Comparison of ENCODE assay signal across 8 cellular contexts in the genomic region with DNA sequence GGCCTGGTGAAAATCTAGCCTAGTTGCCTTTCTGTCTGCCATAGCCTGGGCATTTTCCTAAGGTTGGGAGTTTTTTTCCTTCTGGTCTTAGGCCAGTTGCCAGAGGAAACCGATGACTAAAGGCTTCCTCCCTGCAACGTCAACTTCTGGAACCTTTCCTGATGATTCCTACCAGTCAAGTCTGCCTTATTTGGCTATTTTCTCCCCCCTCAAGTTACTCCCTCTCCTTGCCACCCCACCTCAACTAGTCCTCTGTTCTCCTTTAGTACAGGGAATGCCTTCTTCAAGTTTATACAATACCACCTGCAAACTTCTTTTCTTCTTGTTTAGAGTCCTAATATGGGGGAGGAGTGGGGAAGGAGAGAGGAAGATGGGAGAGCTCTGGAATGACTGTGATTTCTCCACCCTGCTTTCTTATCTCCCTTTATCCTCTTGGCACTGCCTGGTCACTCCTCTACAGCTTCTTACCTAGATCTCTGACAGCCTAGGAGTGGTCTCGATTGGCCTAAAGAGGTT. TPM values are rescaled to one million over a fixed set of nuclear protein-coding genes. Genes with fewer than 3 reads are reported as not detected.
A peak's percentile ranks its signal among the peaks of the same experiment; 100 is the strongest.
DNase-seq lines count a peak whose midpoint lies in the region; ATAC-seq and TF ChIP-seq lines count a peak whose summit lies in the region.

No MANE protein-coding gene starts in this region.

- intact Hi-C loops in activated B cell treated with CpG ODN at 0.5 μM for 24 hours (cut with micrococcal nuclease), result no loop called here

- H3K27me3 ChIP-seq in GM23248 (replicated peaks; ENCODE audit: insufficient read depth) (no peaks in the 10 kb centered on the region), skeletal muscle tissue (ENCODE audit: control insufficient read depth in 3 of 3, insufficient read depth in 3 of 3, low read length in 3 of 3) (no peaks in the 10 kb centered on the region)

- no peaks in the 10 kb centered on the region for H4K20me1 ChIP-seq in GM23248 (ENCODE audit: insufficient read depth)

- H3K9me3 ChIP-seq in GM23248 (ENCODE audit: low read depth) (no peaks in the 10 kb centered on the region), skeletal muscle tissue (ENCODE audit: control insufficient read depth in 3 of 3, low read length in 3 of 3) (no peaks in the 10 kb centered on the region)

- H3K27ac Mint-ChIP-seq in activated B cell treated with CpG ODN at 0.5 μM for 24 hours (peak overlapping the region; percentile 77), glutamatergic neuron (ENCODE audit: unreplicated experiment) (no peak overlapping the region)

- DNase-seq in GM23248 (peak; percentile 87), activated B cell treated with CpG ODN at 0.5 μM for 24 hours (no peak), foreskin melanocyte (peak; percentile 43), glutamatergic neuron (no peak), OCI-M2 (lab: John Stamatoyannopoulos, UW; ENCODE audit: unreplicated experiment) (no peak), NOMO-1 treated with DMSO at 0.1 percent for 48 hours (lab: John Stamatoyannopoulos, UW; ENCODE audit: unreplicated experiment) (no peak)

- H3K4me3 Mint-ChIP-seq in activated B cell treated with CpG ODN at 0.5 μM for 24 hours, result peak overlapping the region; percentile 15
- H3K4me3 Mint-ChIP-seq in glutamatergic neuron (ENCODE audit: unreplicated experiment), result no peak overlapping the region

- H3K4me1 ChIP-seq in GM23248 (ENCODE audit: insufficient read depth) (peaks cover 66% of the 10 kb centered on the region), skeletal muscle tissue (ENCODE audit: control insufficient read depth in 3 of 3, insufficient read depth in 3 of 3, low read length in 3 of 3) (peaks cover 41 to 71% (median 45%) of the 10 kb centered on the region in 3 donors)

- peak overlapping the region; percentile 69 for H3K4me2 ChIP-seq in GM23248 (ENCODE audit: unreplicated experiment)

- H3F3A ChIP-seq in GM23248 (ENCODE audit: insufficient read depth), result peaks cover 74% of the 10 kb centered on the region

- no peaks in the 10 kb centered on the region for H3K9me3 Mint-ChIP-seq in activated B cell treated with CpG ODN at 0.5 μM for 24 hours
- no peaks in the 10 kb centered on the region for H3K9me3 Mint-ChIP-seq in glutamatergic neuron (ENCODE audit: unreplicated experiment)

- H2AFZ ChIP-seq in GM23248, result no peak overlapping the region

- H3K36me3 ChIP-seq in GM23248 (ENCODE audit: low read depth), result 0 out of 2 replicates have a peak, but pooled peaks cover 4% of the 10 kb centered on the region
- no peaks in the 10 kb centered on the region for H3K36me3 ChIP-seq in skeletal muscle tissue (ENCODE audit: control insufficient read depth in 3 of 3, insufficient read depth in 3 of 3, low read length in 3 of 3)

- H3K4me1 Mint-ChIP-seq in activated B cell treated with CpG ODN at 0.5 μM for 24 hours (peaks cover 89% of the 10 kb centered on the region), glutamatergic neuron (ENCODE audit: low read depth, unreplicated experiment) (no peaks in the 10 kb centered on the region)

- in situ Hi-C loops in GM23248 (cut with MboI), result no loop called here

- H3K79me2 ChIP-seq in GM23248 (ENCODE audit: insufficient read depth), result peaks cover 100% of the 10 kb centered on the region

- H3K27me3 Mint-ChIP-seq in activated B cell treated with CpG ODN at 0.5 μM for 24 hours (no peaks in the 10 kb centered on the region), glutamatergic neuron (ENCODE audit: unreplicated experiment) (no peaks in the 10 kb centered on the region)

- POLR2A ChIA-PET in activated B cell treated with CpG ODN at 0.5 μM for 24 hours (lab: Charles Lee), result interaction anchor here (1.5 to 1.9 kb wide), 2 partner anchors 9 to 19 kb away, joined by 3 to 5 read pairs; no protein-coding TSS in a partner anchor

- no peaks in the 10 kb centered on the region for H3K9me2 ChIP-seq in GM23248 (ENCODE audit: insufficient read depth)

- CTCF ChIA-PET in activated B cell treated with CpG ODN at 0.5 μM for 24 hours (lab: Charles Lee), result no interaction called here

- H3K4me3 ChIP-seq in GM23248 (peak overlapping the region; percentile 53), skeletal muscle tissue (ENCODE audit: low read length in 3 of 3) (peak overlapping the region in 1 of 3 donors; percentile 40)

- peak overlapping the region; percentile 86 for H3K27ac ChIP-seq in GM23248
- H3K27ac ChIP-seq in skeletal muscle tissue (ENCODE audit: low read depth, low read length), result peak overlapping the region; percentile 75

- ATAC-seq in activated B cell treated with CpG ODN at 0.5 μM for 24 hours (ENCODE audit: low read depth), result no peak
- ATAC-seq in GM21381 (IDR thresholded peaks at IDR 0.05; ENCODE audit: unreplicated experiment), result no peak

- WGBS in GM23248 (ENCODE audit: low coverage in 1 of 2, low lambda C conversion rate in 2 of 2, missing lambda C conversion rate in 2 of 2), 2 experiments, result 11 to 22% methylated on average over 3 of the region's 3 CpGs

- TF ChIP-seq CTCF in activated B cell treated with CpG ODN at 0.5 μM for 24 hours (IDR thresholded peaks at IDR 0.05) (no peak), glutamatergic neuron (IDR thresholded peaks at IDR 0.05; ENCODE audit: partially characterized antibody, unreplicated experiment) (no peak)

- peaks cover 49% of the 10 kb centered on the region for H3K36me3 Mint-ChIP-seq in activated B cell treated with CpG ODN at 0.5 μM for 24 hours (ENCODE audit: low read depth)
- no peaks in the 10 kb centered on the region for H3K36me3 Mint-ChIP-seq in glutamatergic neuron (ENCODE audit: unreplicated experiment)

- H3K9ac ChIP-seq in GM23248, result peak overlapping the region; percentile 53
- peak overlapping the region in 1 of 3 donors; percentile 30 for H3K9ac ChIP-seq in skeletal muscle tissue (ENCODE audit: low read depth in 1 of 3, low read length in 3 of 3)

RNA-seq across cellular contexts. Expression of gene MSN, which starts 10.6 kb away (rescaled TPM):
- total RNA-seq in GM23248 (2014; rRNA removed; shearing (Covaris generic)), result 281 and 286 TPM in 2 replicates
- 268 and 285 TPM in 2 replicates for polyA plus RNA-seq in GM23248 (2016; fragmentation: Nextera tagmentation; extraction: Ambion mirVana)
- total RNA-seq in activated B cell treated with CpG ODN at 0.5 μM for 24 hours (352 TPM in 2 replicates), skeletal muscle tissue (57.9 TPM), glutamatergic neuron (ENCODE audit: unreplicated experiment) (72.3 TPM)

Comparison
In these comparisons a context has a peak if more than half of its experiments do, and no peak if none do; other contexts are left out.
1. DNase-seq: peak in GM23248 (single experiment) and foreskin melanocyte (single experiment); none in activated B cell treated with CpG ODN at 0.5 μM for 24 hours (single experiment), glutamatergic neuron (single experiment), OCI-M2 (single experiment) and NOMO-1 treated with DMSO at 0.1 percent for 48 hours (single experiment).